In the genomic region with DNA sequence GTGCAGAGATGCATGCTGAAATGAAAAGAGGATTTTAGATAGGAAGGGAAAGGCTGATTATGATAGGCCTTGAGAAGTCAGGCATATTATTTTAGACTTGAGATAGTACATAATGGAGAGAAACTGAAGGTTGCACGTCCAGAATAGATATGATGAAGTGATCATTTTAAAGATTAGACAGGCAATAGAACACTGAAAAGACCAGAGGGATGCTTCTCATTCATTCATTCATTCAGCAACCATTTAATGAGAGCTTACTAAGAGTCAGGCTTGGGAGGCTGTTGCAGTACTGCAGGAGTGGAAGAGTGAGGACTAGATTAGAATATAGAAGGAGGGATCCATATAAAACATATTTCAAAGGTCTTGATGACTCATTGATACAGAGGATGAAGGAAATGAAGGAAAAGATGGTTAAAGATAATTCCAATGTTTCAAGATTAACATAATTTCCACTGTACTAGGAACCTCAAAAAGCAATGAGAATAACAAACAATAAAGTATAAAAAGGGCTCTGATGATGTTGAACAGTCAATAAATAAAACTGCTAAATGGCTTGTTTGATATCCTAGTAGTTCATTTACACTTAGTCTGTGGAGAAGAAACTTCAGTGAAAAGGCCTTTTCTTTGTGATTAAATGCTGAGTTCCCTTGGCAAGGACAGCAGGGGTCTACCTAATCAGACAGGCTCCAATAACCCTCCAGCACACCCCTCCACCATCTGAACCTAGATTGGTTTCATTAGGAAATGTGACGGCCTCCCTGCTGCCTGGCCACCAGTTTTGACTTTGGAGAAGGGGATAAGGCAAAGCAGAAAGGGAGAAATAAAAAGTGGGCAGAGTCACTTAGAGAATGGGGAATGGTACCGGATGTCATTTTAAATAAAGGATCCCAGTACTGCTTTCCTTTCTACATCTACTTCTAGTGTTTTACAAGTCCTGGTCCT, we compare ENCODE assay signal across 8 cellular contexts. TPM values are rescaled to one million over a fixed set of nuclear protein-coding genes. Genes with fewer than 3 reads are reported as not detected.
A peak's percentile ranks its signal among the peaks of the same experiment; 100 is the strongest.
DNase-seq lines count a peak whose midpoint lies in the region; ATAC-seq and TF ChIP-seq lines count a peak whose summit lies in the region.
"Had no signal": no experiment of that assay in that cellular context is flagged by ENCODE, and none has a peak within 500 bp of the region (broad histone marks: within the 10 kb centered on the region; RNA-seq: fewer than 3 reads in every experiment).

No MANE protein-coding gene starts in this region.

- TF ChIP-seq RAD21 in HCT116 (IDR thresholded peaks at IDR 0.05; ENCODE audit: low read depth): no peak

- H2AFZ ChIP-seq in HCT116 (ENCODE audit: low read depth, low read length, poor library complexity, severe bottlenecking): no peak overlapping the region

- H3K9me2 ChIP-seq in HCT116 (ENCODE audit: insufficient read depth): no peaks in the 10 kb centered on the region

- H4K20me1 ChIP-seq in HCT116 (ENCODE audit: insufficient read depth): no peaks in the 10 kb centered on the region

- no peaks in the 10 kb centered on the region for H3K79me2 ChIP-seq in HCT116 (ENCODE audit: insufficient read depth, low read length)

- H3K9ac ChIP-seq in HCT116 (ENCODE audit: low read length) (0 out of 2 replicates have a peak overlapping the region, but pooled peaks have one; percentile 72), skeletal muscle satellite cell (ENCODE audit: low read depth, low read length) (peak overlapping the region; percentile 95)

- H3K4me1 ChIP-seq in HCT116 (ENCODE audit: control insufficient read depth in 1 of 2, insufficient read depth in 2 of 2, low read length in 2 of 2): peaks cover 12 to 29% of the 10 kb centered on the region in 2 experiments; a peak in 3 of 4 replicates
- peaks cover 26% of the 10 kb centered on the region for H3K4me1 ChIP-seq in skeletal muscle satellite cell (ENCODE audit: control insufficient read depth, insufficient read depth, low read length)

- no peak for TF ChIP-seq CTCF in HCT116 (IDR thresholded peaks at IDR 0.05 in 2 of 3, conservative IDR thresholded peaks at IDR 0.05 in 1 of 3; ENCODE audit: borderline replicate concordance in 1 of 3, insufficient read depth in 1 of 3, low read depth in 2 of 3, low read length in 2 of 3)
- TF ChIP-seq CTCF in VCaP (conservative IDR thresholded peaks at IDR 0.05): no peak
- no peak for TF ChIP-seq CTCF in fibroblast of villous mesenchyme (IDR thresholded peaks at IDR 0.05; ENCODE audit: insufficient read depth, low read depth, low read length)

- POLR2A ChIA-PET in HCT116 (lab: Charles Lee): no interaction called here

- H3K9me3 ChIP-seq in HCT116 (ENCODE audit: control insufficient read depth in 1 of 2, insufficient read depth in 1 of 2, low read depth in 1 of 2, low read length in 2 of 2): no peaks in the 10 kb centered on the region
- no peaks in the 10 kb centered on the region for H3K9me3 ChIP-seq in skeletal muscle satellite cell (replicated peaks; ENCODE audit: low read length)

- no TSS peak for BruUV-seq in HCT116 (replicated peaks; lab: Mats Ljungman, UMichigan)

- RAD21 ChIA-PET in HCT116 (lab: Charles Lee; ENCODE audit: low non-redundant PET in 1 of 2, low total read pairs in 2 of 2, uncharacterized antibody in 2 of 2, unreplicated experiment in 2 of 2): no interaction called here

- no peaks in the 10 kb centered on the region for H3K27me3 ChIP-seq in HCT116 (ENCODE audit: insufficient read depth, low read length)
- H3K27me3 ChIP-seq in skeletal muscle satellite cell (ENCODE audit: control insufficient read depth, insufficient read depth, low read length): no peaks in the 10 kb centered on the region

- DNase-seq in HCT116 (ENCODE audit: low read depth, low spot score) (no peak), fibroblast of villous mesenchyme (ENCODE audit: low read depth) (no peak), DMS153 treated with DMSO at 0.1 percent for 48 hours (lab: John Stamatoyannopoulos, UW; ENCODE audit: unreplicated experiment) (no peak), AG08396 (ENCODE audit: low spot score) (no peak)
- DNase-seq: left colon had no signal

- no peaks in the 10 kb centered on the region for H3K36me3 ChIP-seq in HCT116 (ENCODE audit: control insufficient read depth in 1 of 2, insufficient read depth in 2 of 2, low read length in 2 of 2)
- no peaks in the 10 kb centered on the region for H3K36me3 ChIP-seq in skeletal muscle satellite cell (ENCODE audit: insufficient read depth, low read length)

- H3K4me3 ChIP-seq in HCT116 (replicated peaks in 1 of 2; ENCODE audit: low read depth in 1 of 2, low read length in 2 of 2) (no peak overlapping the region), fibroblast of villous mesenchyme (ENCODE audit: low read depth, low read length) (peak overlapping the region; percentile 85), skeletal muscle satellite cell (ENCODE audit: low read length) (peak overlapping the region; percentile 93)

- no peak overlapping the region for H3K27ac ChIP-seq in HCT116 (ENCODE audit: low read depth, low read length)
- peak overlapping the region; percentile 97; the same call in 1 of the 2 replicates for H3K27ac ChIP-seq in VCaP

- no peak for TF ChIP-seq POLR2A in HCT116 (IDR thresholded peaks at IDR 0.05; ENCODE audit: borderline replicate concordance, extremely low read depth, insufficient read depth, insufficient read length)

- no peak for ATAC-seq in HCT116
- no peak for ATAC-seq in GM18870 (IDR thresholded peaks at IDR 0.05; ENCODE audit: unreplicated experiment)
- ATAC-seq: left colon had no signal

- intact Hi-C loops in HCT116 (cut with micrococcal nuclease): no loop called here

- H3K4me2 ChIP-seq in HCT116 (ENCODE audit: low read length): peak overlapping the region; percentile 82
- peak overlapping the region; percentile 98 for H3K4me2 ChIP-seq in skeletal muscle satellite cell (ENCODE audit: low read length)

- CTCF ChIA-PET in HCT116 (lab: Charles Lee): interaction anchor here (0.6 kb wide), 1 partner anchor 652 kb away, joined by 3 read pairs; no protein-coding TSS in a partner anchor

TF ChIP-seq in HCT116, 20 proteins besides CTCF, POLR2A, EP300 and RAD21:
- TF ChIP-seq EZH2phosphoT487 (IDR thresholded peaks at IDR 0.05; ENCODE audit: borderline replicate concordance): no peak
- no peak for TF ChIP-seq POLR2AphosphoS5 (IDR thresholded peaks at IDR 0.05; ENCODE audit: low read depth, low read length)
- TF ChIP-seq, protein P1, sequence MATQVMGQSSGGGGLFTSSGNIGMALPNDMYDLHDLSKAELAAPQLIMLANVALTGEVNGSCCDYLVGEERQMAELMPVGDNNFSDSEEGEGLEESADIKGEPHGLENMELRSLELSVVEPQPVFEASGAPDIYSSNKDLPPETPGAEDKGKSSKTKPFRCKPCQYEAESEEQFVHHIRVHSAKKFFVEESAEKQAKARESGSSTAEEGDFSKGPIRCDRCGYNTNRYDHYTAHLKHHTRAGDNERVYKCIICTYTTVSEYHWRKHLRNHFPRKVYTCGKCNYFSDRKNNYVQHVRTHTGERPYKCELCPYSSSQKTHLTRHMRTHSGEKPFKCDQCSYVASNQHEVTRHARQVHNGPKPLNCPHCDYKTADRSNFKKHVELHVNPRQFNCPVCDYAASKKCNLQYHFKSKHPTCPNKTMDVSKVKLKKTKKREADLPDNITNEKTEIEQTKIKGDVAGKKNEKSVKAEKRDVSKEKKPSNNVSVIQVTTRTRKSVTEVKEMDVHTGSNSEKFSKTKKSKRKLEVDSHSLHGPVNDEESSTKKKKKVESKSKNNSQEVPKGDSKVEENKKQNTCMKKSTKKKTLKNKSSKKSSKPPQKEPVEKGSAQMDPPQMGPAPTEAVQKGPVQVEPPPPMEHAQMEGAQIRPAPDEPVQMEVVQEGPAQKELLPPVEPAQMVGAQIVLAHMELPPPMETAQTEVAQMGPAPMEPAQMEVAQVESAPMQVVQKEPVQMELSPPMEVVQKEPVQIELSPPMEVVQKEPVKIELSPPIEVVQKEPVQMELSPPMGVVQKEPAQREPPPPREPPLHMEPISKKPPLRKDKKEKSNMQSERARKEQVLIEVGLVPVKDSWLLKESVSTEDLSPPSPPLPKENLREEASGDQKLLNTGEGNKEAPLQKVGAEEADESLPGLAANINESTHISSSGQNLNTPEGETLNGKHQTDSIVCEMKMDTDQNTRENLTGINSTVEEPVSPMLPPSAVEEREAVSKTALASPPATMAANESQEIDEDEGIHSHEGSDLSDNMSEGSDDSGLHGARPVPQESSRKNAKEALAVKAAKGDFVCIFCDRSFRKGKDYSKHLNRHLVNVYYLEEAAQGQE (IDR thresholded peaks at IDR 0.05; ENCODE audit: low read depth): no peak
- no peak for TF ChIP-seq CEBPB (IDR thresholded peaks at IDR 0.05; ENCODE audit: low read depth)
- no peak for TF ChIP-seq ATF3 (IDR thresholded peaks at IDR 0.05)

RNA-seq across cellular contexts. Expression of gene CILK1, which starts 1.7 kb away (rescaled TPM):
- total RNA-seq in HCT116 (2021; ENCODE audit: unreplicated experiment) (10.7 TPM), fibroblast of villous mesenchyme (10.3 and 12.5 TPM in 2 replicates)
- 3.2 and 4.2 TPM in 2 replicates for polyA plus RNA-seq in HCT116 (2012)
- 6.1 TPM in 2 replicates for total RNA-seq in skeletal muscle satellite cell (2012; rRNA removed)

RNA-seq across cellular contexts. Expression of gene FBXO9, which starts 5.3 kb away (rescaled TPM):
- 71.0 TPM for total RNA-seq in HCT116 (2021; ENCODE audit: unreplicated experiment)
- 32.8 and 36.0 TPM in 2 replicates for polyA plus RNA-seq in HCT116 (2012)
- total RNA-seq in fibroblast of villous mesenchyme: 47.0 and 55.3 TPM in 2 replicates
- 39.5 and 41.1 TPM in 2 replicates for total RNA-seq in skeletal muscle satellite cell (2012; rRNA removed)

Comparison
In these comparisons a context has a peak if more than half of its experiments do, and no peak if none do; other contexts are left out.
1. H3K4me3 ChIP-seq: peak in fibroblast of villous mesenchyme (single experiment) and skeletal muscle satellite cell (single experiment); none in HCT116 (0 of 2).